In the genomic region with DNA sequence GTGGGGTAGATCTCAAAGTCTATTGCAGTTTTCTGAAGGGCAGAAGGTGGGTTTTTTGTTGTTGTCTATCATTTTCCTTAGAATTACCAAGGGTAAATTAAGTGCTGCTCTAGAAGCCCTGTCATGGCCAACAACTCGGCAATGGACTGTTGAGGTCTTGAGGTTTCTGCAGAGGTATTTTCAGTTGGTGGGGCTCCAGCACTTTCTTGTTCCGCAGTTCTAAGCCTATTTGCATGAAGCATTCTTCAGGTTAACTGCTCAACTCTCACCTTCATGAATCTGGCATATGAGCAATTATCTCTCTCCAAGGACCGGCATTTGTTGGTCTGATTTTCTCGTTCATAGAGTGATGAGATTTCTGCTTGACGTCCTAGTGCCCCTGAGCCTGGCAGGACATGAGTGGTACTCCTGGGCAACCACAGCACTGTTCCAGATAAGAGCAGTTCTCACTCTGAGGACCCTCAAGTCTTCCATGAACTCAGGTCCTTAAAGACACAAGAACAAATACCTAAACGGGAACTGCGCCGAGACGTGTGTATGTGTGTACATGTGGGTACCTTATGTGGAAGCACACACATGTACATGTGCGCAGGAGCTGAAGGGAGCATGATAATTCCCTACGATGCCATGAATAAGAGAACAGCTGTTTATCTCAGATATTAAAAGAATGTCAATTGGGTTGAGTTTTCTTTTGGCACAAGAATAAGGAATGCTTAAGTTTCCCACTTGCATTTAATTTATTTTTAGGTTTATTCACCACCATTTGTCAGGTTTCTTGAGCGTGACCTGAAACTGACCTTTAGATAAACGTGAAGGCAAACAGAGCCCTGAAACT, we compare ENCODE assay signal across 9 cellular contexts.
DNase-seq lines count a peak whose midpoint lies in the region; ATAC-seq, FAIRE-seq and TF ChIP-seq lines count a peak whose summit lies in the region.
"Had no signal": no experiment of that assay in that cellular context is flagged by ENCODE, and none has a peak within 500 bp of the region (broad histone marks: within the 10 kb centered on the region; RNA-seq: fewer than 3 reads in every experiment).

No MANE protein-coding gene starts in this region.

- H3K9me3 Mint-ChIP-seq in activated T-cell treated with anti-CD3 and anti-CD28 coated beads, Interleukin-2, amount 50 U/mL, for 4 hours: peaks cover 3% of the 10 kb centered on the region

- H3K27me3 ChIP-seq in OCI-LY3 (ENCODE audit: low read depth, low read length) (no peaks in the 10 kb centered on the region), spleen (replicated peaks in 1 of 7) (no peaks in the 10 kb centered on the region)

- no peaks in the 10 kb centered on the region for H3K4me1 Mint-ChIP-seq in activated T-cell treated with anti-CD3 and anti-CD28 coated beads, Interleukin-2, amount 50 U/mL, for 4 hours (ENCODE audit: low read depth)

- TF ChIP-seq POLR2A in spleen (IDR thresholded peaks at IDR 0.05): no peak

- peak overlapping the region; percentile 90 for H3K4me2 ChIP-seq in OCI-LY3 (ENCODE audit: low read length)

- H3K9ac ChIP-seq in OCI-LY3 (ENCODE audit: low read length): peak overlapping the region; percentile 80

- H2AFZ ChIP-seq in OCI-LY3 (ENCODE audit: low read depth, low read length): peak overlapping the region; percentile 28; the same call in 1 of the 2 replicates

- H3K4me3 ChIP-seq in OCI-LY3 (ENCODE audit: low read length) (peak overlapping the region; percentile 79), spleen (peak overlapping the region in 4 of 8 donors; percentile 0 to 57 (median 16))

- intact Hi-C loops in spleen (cut with DNase I; ENCODE audit: low total_unique reads) (no loop called here), head of caudate nucleus (cut with DNase I) (no loop called here)

- H3K27ac ChIP-seq in OCI-LY3 (ENCODE audit: low read length): peak overlapping the region; percentile 84
- peak overlapping the region in 6 of 8 donors; percentile 16 to 69 (median 54) for H3K27ac ChIP-seq in spleen

- no peaks in the 10 kb centered on the region for H3K36me3 ChIP-seq in OCI-LY3 (replicated peaks; ENCODE audit: low read depth, low read length)
- no peaks in the 10 kb centered on the region for H3K36me3 ChIP-seq in spleen

- peak; percentile 79 for ATAC-seq in HG02870 (IDR thresholded peaks at IDR 0.05; ENCODE audit: unreplicated experiment)
- no peak for ATAC-seq in activated T-cell treated with anti-CD3 and anti-CD28 coated beads, Interleukin-2, amount 50 U/mL, for 4 hours

- H3K79me2 ChIP-seq in OCI-LY3 (ENCODE audit: low read length): no peaks in the 10 kb centered on the region

- FAIRE-seq in GM19239 (lab: Jason Lieb, UNC): peak; percentile 63
- FAIRE-seq: endothelial cell of umbilical vein had no signal

- H3K9me3 ChIP-seq in OCI-LY3 (ENCODE audit: insufficient read depth, low read length) (no peaks in the 10 kb centered on the region), spleen (no peaks in the 10 kb centered on the region)

- WGBS in spleen, 5 donors: 40 to 57% (median 49%) methylated on average over 13 of the region's 13 CpGs

- H4K20me1 ChIP-seq in OCI-LY3 (ENCODE audit: insufficient read depth, low read length): no peaks in the 10 kb centered on the region

- TF ChIP-seq CTCF in OCI-LY3 (IDR thresholded peaks at IDR 0.05; ENCODE audit: low read depth, low read length): no peak
- TF ChIP-seq CTCF in spleen (IDR thresholded peaks at IDR 0.05 in 8 of 11, conservative IDR thresholded peaks at IDR 0.05 in 3 of 11): no peak

- no peaks in the 10 kb centered on the region for H3K27me3 Mint-ChIP-seq in activated T-cell treated with anti-CD3 and anti-CD28 coated beads, Interleukin-2, amount 50 U/mL, for 4 hours (ENCODE audit: low read depth)

- no peaks in the 10 kb centered on the region for H3K36me3 Mint-ChIP-seq in activated T-cell treated with anti-CD3 and anti-CD28 coated beads, Interleukin-2, amount 50 U/mL, for 4 hours (ENCODE audit: insufficient read depth)

- peaks cover 58% of the 10 kb centered on the region for H3K4me1 ChIP-seq in OCI-LY3 (ENCODE audit: low read length)
- peaks cover 6 to 30% (median 13%) of the 10 kb centered on the region in 6 donors for H3K4me1 ChIP-seq in spleen

- DNase-seq in GM19239 (ENCODE audit: insufficient read length, low spot score) (no peak), spleen (no peak), head of caudate nucleus (no peak), NOMO-1 treated with DMSO at 0.1 percent for 48 hours (lab: John Stamatoyannopoulos, UW; ENCODE audit: unreplicated experiment) (no peak), NCI-H82 (lab: John Stamatoyannopoulos, UW) (no peak)
- DNase-seq in activated T-cell treated with anti-CD3 and anti-CD28 coated beads, Interleukin-2, amount 50 U/mL, for 4 hours: no peak

- H3K4me3 Mint-ChIP-seq in activated T-cell treated with anti-CD3 and anti-CD28 coated beads, Interleukin-2, amount 50 U/mL, for 4 hours: no peak overlapping the region
